8 cellular contexts compared by ENCODE assay signal in the genomic region with DNA sequence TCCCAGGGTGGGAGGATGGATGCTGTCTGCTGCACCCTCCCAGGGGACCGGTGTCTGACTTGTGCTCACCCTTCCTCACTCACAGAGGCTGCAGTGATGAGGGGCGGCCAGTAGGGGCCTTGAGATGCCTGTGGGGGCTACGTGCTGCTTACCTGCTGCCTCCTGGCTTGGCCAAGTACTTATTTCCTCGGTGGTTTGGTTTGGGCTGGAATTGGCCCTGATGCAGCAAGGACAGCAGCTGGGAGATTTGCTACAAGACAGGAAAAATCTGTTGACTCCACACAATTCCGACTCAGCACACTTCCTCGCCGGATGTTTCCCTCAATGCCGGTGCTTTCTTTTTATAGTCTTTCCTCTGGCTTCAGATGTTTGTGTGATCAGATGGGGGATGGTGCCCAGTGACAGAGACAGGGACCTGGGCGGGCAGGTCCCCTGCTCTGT. TPM values are rescaled to one million over a fixed set of nuclear protein-coding genes. Genes with fewer than 3 reads are reported as not detected.
DNase-seq lines count a peak whose midpoint lies in the region; ATAC-seq and TF ChIP-seq lines count a peak whose summit lies in the region.

No MANE protein-coding gene starts in this region.

- peak; percentile 53 for TF ChIP-seq CTCF in A673 (conservative IDR thresholded peaks at IDR 0.05; ENCODE audit: low read depth, low read length)

- ATAC-seq in GM18909 (IDR thresholded peaks at IDR 0.05; ENCODE audit: poor library complexity, unreplicated experiment) (peak; percentile 89), HG03354 (IDR thresholded peaks at IDR 0.05; ENCODE audit: poor library complexity, severe bottlenecking, unreplicated experiment) (peak; percentile 98), sciatic nerve (no peak)

- POLR2A ChIA-PET in A673 (lab: Charles Lee; ENCODE audit: low non-redundant PET): no interaction called here

- no peak overlapping the region for H3K27ac ChIP-seq in A673 (ENCODE audit: low read depth, low read length, poor library complexity, severe bottlenecking)

- no peaks in the 10 kb centered on the region for H3K4me1 ChIP-seq in A673 (ENCODE audit: insufficient read depth, low read length, poor library complexity, severe bottlenecking)

- no peaks in the 10 kb centered on the region for H3K36me3 ChIP-seq in A673 (ENCODE audit: insufficient read depth, low read length, poor library complexity, severe bottlenecking)

- in situ Hi-C loops in G401 (cut with HindIII; ENCODE audit: low sequenced_read_pairs): no loop called here

- CTCF ChIA-PET in A673 (lab: Charles Lee): no interaction called here

- intact Hi-C loops in A673 (cut with micrococcal nuclease; ENCODE audit: unreplicated experiment) (no loop called here), sciatic nerve (cut with DNase I) (no loop called here)

- no peaks in the 10 kb centered on the region for H3K9me3 ChIP-seq in A673 (ENCODE audit: low read depth, low read length, poor library complexity, severe bottlenecking)

- no peak overlapping the region for H3K4me3 ChIP-seq in A673 (ENCODE audit: low read depth, low read length, poor library complexity, severe bottlenecking)

- no peaks in the 10 kb centered on the region for H3K27me3 ChIP-seq in A673 (replicated peaks; ENCODE audit: insufficient read depth, low read depth, low read length, poor library complexity)

- BruUV-seq in A673 (replicated peaks; lab: Mats Ljungman, UMichigan): no TSS peak

- DNase-seq in A673 (ENCODE audit: low spot score) (peak; percentile 44), iPS-NIHi11 (ENCODE audit: low spot score) (peak; percentile 86), NOMO-1 (lab: John Stamatoyannopoulos, UW; ENCODE audit: unreplicated experiment in 2 of 2) (no peak), G401 (ENCODE audit: low spot score) (no peak), sciatic nerve (ENCODE audit: low spot score) (no peak)
- DNase-seq in activated CD8-positive, alpha-beta memory T cell treated with anti-CD3 and anti-CD28 coated beads, Interleukin-2, amount 50 U/mL, for 4 hours: peak; percentile 39

RNA-seq across cellular contexts. Expression of gene PCDH12, which starts 6.6 kb away (rescaled TPM):
- total RNA-seq in A673 (2021): 0.57 and 0.75 TPM in 2 replicates
- total RNA-seq in G401 (2014; rRNA removed; shearing (Covaris generic)): not detected in 2 replicates
- 7.0 TPM for total RNA-seq in sciatic nerve

RNA-seq across cellular contexts. Expression of gene RNF14, which starts 17.5 kb away (rescaled TPM):
- total RNA-seq in A673 (2021) (59.2 and 67.1 TPM in 2 replicates), sciatic nerve (58.1 TPM)
- total RNA-seq in G401 (2014; rRNA removed; shearing (Covaris generic)): 61.5 and 65.6 TPM in 2 replicates

RNA-seq across cellular contexts. Expression of gene DELE1, which starts 27.7 kb away (rescaled TPM):
- total RNA-seq in A673 (2021) (35.1 and 40.1 TPM in 2 replicates), sciatic nerve (73.3 TPM)
- 87.4 and 96.0 TPM in 2 replicates for total RNA-seq in G401 (2014; rRNA removed; shearing (Covaris generic))

Comparison
In these comparisons a context has a peak if more than half of its experiments do, and no peak if none do; other contexts are left out.
1. DNase-seq: peak in A673 (single experiment), activated CD8-positive, alpha-beta memory T cell treated with anti-CD3 and anti-CD28 coated beads, Interleukin-2, amount 50 U/mL, for 4 hours (single experiment) and iPS-NIHi11 (single experiment); none in NOMO-1 (0 of 2), G401 (single experiment) and sciatic nerve (single experiment).